ENCODE assay signal across 13 cellular contexts in genomic region chr2:36562973-36563532, GRCh38. TPM values are rescaled to one million over a fixed set of nuclear protein-coding genes. Genes with fewer than 3 reads are reported as not detected.
DNase-seq lines count a peak whose midpoint lies in the region; ATAC-seq and TF ChIP-seq lines count a peak whose summit lies in the region.
"Had no signal": no experiment of that assay in that cellular context is flagged by ENCODE, and none has a peak within 500 bp of the region (broad histone marks: within the 10 kb centered on the region; RNA-seq: fewer than 3 reads in every experiment).

No MANE protein-coding gene starts in this region.

- ATAC-seq in HG02642 (IDR thresholded peaks at IDR 0.05; ENCODE audit: poor library complexity, unreplicated experiment) (no peak), HG03469 (IDR thresholded peaks at IDR 0.05; ENCODE audit: unreplicated experiment) (no peak)

- no peak overlapping the region for H3K27ac Mint-ChIP-seq in activated CD4-positive, alpha-beta memory T cell treated with anti-CD3 and anti-CD28 coated beads for 36 hours

- no peak overlapping the region for H3K4me3 Mint-ChIP-seq in activated CD4-positive, alpha-beta memory T cell treated with anti-CD3 and anti-CD28 coated beads for 36 hours
- H3K4me3 Mint-ChIP-seq: CD4-positive, CD25-positive, alpha-beta regulatory T cell had no signal

- DNase-seq in AG20443 (ENCODE audit: low spot score) (peak; percentile 25), MV-4-11 (lab: John Stamatoyannopoulos, UW) (peak; percentile 63), choroid plexus epithelial cell (ENCODE audit: low read depth) (peak; percentile 78), medulla oblongata (ENCODE audit: extremely low spot score) (peak; percentile 77), coronary artery (ENCODE audit: low spot score) (no peak)
- no peak for DNase-seq in activated CD4-positive, alpha-beta memory T cell treated with anti-CD3 and anti-CD28 coated beads for 36 hours
- DNase-seq: activated CD8-positive, alpha-beta memory T cell treated with anti-CD3 and anti-CD28 coated beads, Interleukin-2, amount 50 U/mL, for 4 hours; CD4-positive, CD25-positive, alpha-beta regulatory T cell; NCI-H1092 treated with DMSO at 0.1 percent for 48 hours; SHP77; stimulated activated CD4-positive, alpha-beta T cell treated with anti-CD3 and anti-CD28 coated beads, Interleukin-2, amount 100 ng/mL, for 48 hours had no signal

- no peaks in the 10 kb centered on the region for H3K27me3 Mint-ChIP-seq in activated CD4-positive, alpha-beta memory T cell treated with anti-CD3 and anti-CD28 coated beads for 36 hours
- H3K27me3 Mint-ChIP-seq: CD4-positive, CD25-positive, alpha-beta regulatory T cell had no signal

- no peaks in the 10 kb centered on the region for H3K9me3 Mint-ChIP-seq in activated CD4-positive, alpha-beta memory T cell treated with anti-CD3 and anti-CD28 coated beads for 36 hours
- H3K9me3 Mint-ChIP-seq: CD4-positive, CD25-positive, alpha-beta regulatory T cell had no signal

- peaks cover 7% of the 10 kb centered on the region for H3K4me1 Mint-ChIP-seq in activated CD4-positive, alpha-beta memory T cell treated with anti-CD3 and anti-CD28 coated beads for 36 hours (ENCODE audit: low read depth)

- CTCF ChIA-PET in activated CD4-positive, alpha-beta memory T cell treated with anti-CD3 and anti-CD28 coated beads for 36 hours (lab: Charles Lee), result interaction anchor here (0.7 to 1.3 kb wide), 2 partner anchors 101 to 109 kb away, joined by 3 to 5 read pairs; no protein-coding TSS in a partner anchor

- intact Hi-C loops in activated CD4-positive, alpha-beta memory T cell treated with anti-CD3 and anti-CD28 coated beads for 36 hours (cut with micrococcal nuclease), result no loop called here

- POLR2A ChIA-PET in activated CD4-positive, alpha-beta memory T cell treated with anti-CD3 and anti-CD28 coated beads for 36 hours (lab: Charles Lee), result no interaction called here

- TF ChIP-seq CTCF in choroid plexus epithelial cell (conservative IDR thresholded peaks at IDR 0.05; ENCODE audit: low read depth, low read length), result no peak
- TF ChIP-seq CTCF in coronary artery (IDR thresholded peaks at IDR 0.05), result no peak

- H3K36me3 Mint-ChIP-seq in activated CD4-positive, alpha-beta memory T cell treated with anti-CD3 and anti-CD28 coated beads for 36 hours, result peaks cover 25% of the 10 kb centered on the region

- peak overlapping the region; percentile 25 for H3K4me3 ChIP-seq in choroid plexus epithelial cell (ENCODE audit: low read depth, low read length)
- H3K4me3 ChIP-seq in coronary artery, result no peak overlapping the region

- no peak overlapping the region for H3K27ac ChIP-seq in coronary artery

RNA-seq across cellular contexts. Expression of gene FEZ2, which starts 34.9 kb away (rescaled TPM):
- total RNA-seq in activated CD4-positive, alpha-beta memory T cell treated with anti-CD3 and anti-CD28 coated beads for 36 hours, result 1 to 10 TPM; 6.8 to 9.3 TPM

Comparison
In these comparisons a context has a peak if more than half of its experiments do, and no peak if none do; other contexts are left out.
1. DNase-seq: peak in AG20443 (single experiment), MV-4-11 (single experiment), choroid plexus epithelial cell (single experiment) and medulla oblongata (single experiment); none in coronary artery (single experiment) and activated CD4-positive, alpha-beta memory T cell treated with anti-CD3 and anti-CD28 coated beads for 36 hours (single experiment).